9 cellular contexts compared by ENCODE assay signal in genomic region chr6:165660881-165661415, GRCh38. TPM values are rescaled to one million over a fixed set of nuclear protein-coding genes. Genes with fewer than 3 reads are reported as not detected.
A peak's percentile ranks its signal among the peaks of the same experiment; 100 is the strongest.
DNase-seq lines count a peak whose midpoint lies in the region; ATAC-seq and TF ChIP-seq lines count a peak whose summit lies in the region.
"Had no signal": no experiment of that assay in that cellular context is flagged by ENCODE, and none has a peak within 500 bp of the region (broad histone marks: within the 10 kb centered on the region; RNA-seq: fewer than 3 reads in every experiment).

No MANE protein-coding gene starts in this region.

- ATAC-seq in lower lobe of right lung = peak; percentile 2 to 5

- H3K4me3 ChIP-seq in HUES64 (ENCODE audit: low read length) (peak overlapping the region; percentile 60), lower lobe of right lung (peak overlapping the region; percentile 56), stomach smooth muscle (ENCODE audit: low read length in 2 of 2) (peak overlapping the region; percentile 55 to 74)

- H3K27me3 ChIP-seq in HUES64 (ENCODE audit: insufficient read depth, low read length) (peaks cover 86% of the 10 kb centered on the region), lower lobe of right lung (ENCODE audit: low read depth) (peaks cover 60% of the 10 kb centered on the region), stomach smooth muscle (ENCODE audit: control insufficient read depth in 1 of 2, insufficient read depth in 2 of 2, low read length in 2 of 2) (peaks cover 34 to 65% of the 10 kb centered on the region in 2 donors)

- H3K27ac ChIP-seq in HUES64 (ENCODE audit: low read depth, low read length) = no peak overlapping the region
- peak overlapping the region; percentile 67 for H3K27ac ChIP-seq in caudate nucleus (ENCODE audit: low read depth, low read length)
- no peak overlapping the region for H3K27ac ChIP-seq in lower lobe of right lung
- H3K27ac ChIP-seq in stomach smooth muscle (ENCODE audit: low read length) = no peak overlapping the region
- H3K27ac ChIP-seq in substantia nigra (ENCODE audit: low read depth, low read length, poor library complexity, severe bottlenecking) = no peak overlapping the region

- DNase-seq in caudate nucleus (lab: John Stamatoyannopoulos, UW) (no peak), lower lobe of right lung (no peak), substantia nigra (lab: John Stamatoyannopoulos, UW) (no peak), T1000 (lab: John Stamatoyannopoulos, UW) (no peak), GF-D8 (lab: John Stamatoyannopoulos, UW) (no peak)
- DNase-seq in activated CD4-positive, CD25-positive, alpha-beta regulatory T cell (lab: John Stamatoyannopoulos, UW) = no peak

- H3K4me1 ChIP-seq in HUES64 (ENCODE audit: insufficient read depth, low read length) = peaks cover 40% of the 10 kb centered on the region
- peaks cover 30% of the 10 kb centered on the region for H3K4me1 ChIP-seq in lower lobe of right lung
- H3K4me1 ChIP-seq in stomach smooth muscle (ENCODE audit: control insufficient read depth, insufficient read depth, low read length) = peaks cover 39% of the 10 kb centered on the region

- H3K9me3 ChIP-seq in HUES64 (ENCODE audit: insufficient read depth, low read depth, low read length) (no peaks in the 10 kb centered on the region), lower lobe of right lung (no peaks in the 10 kb centered on the region), stomach smooth muscle (ENCODE audit: control insufficient read depth in 2 of 2, low read length in 2 of 2) (no peaks in the 10 kb centered on the region)

- under 1% methylated on average over 49 of the region's 49 CpGs for WGBS in HUES64

- H3K9ac ChIP-seq in HUES64 (ENCODE audit: low read depth, low read length) (peak overlapping the region; percentile 77), stomach smooth muscle (ENCODE audit: low read length in 2 of 2) (no peak overlapping the region)

- intact Hi-C loops in lower lobe of right lung (cut with DNase I) = no loop called here

- H3K36me3 ChIP-seq in HUES64 (ENCODE audit: insufficient read depth, low read length) (no peaks in the 10 kb centered on the region), lower lobe of right lung (no peaks in the 10 kb centered on the region), stomach smooth muscle (ENCODE audit: control insufficient read depth in 2 of 2, insufficient read depth in 2 of 2, low read length in 2 of 2) (no peaks in the 10 kb centered on the region)

- TF ChIP-seq CTCF in lower lobe of right lung (IDR thresholded peaks at IDR 0.05) = no peak

RNA-seq across cellular contexts. Expression of gene PDE10A, which starts 2.1 kb away (rescaled TPM):
- polyA plus RNA-seq in HUES64 (2013, experiment 1 of 2) = 2.3 TPM
- polyA plus RNA-seq in HUES64 (2013, experiment 2 of 2) = 3.7 TPM
- total RNA-seq in lower lobe of right lung = 2.7 TPM
- polyA plus RNA-seq: keratinocyte had no signal
